19 cellular contexts compared by ENCODE assay signal in genomic region chr17:45702666-45703266, GRCh38.
DNase-seq lines count a peak whose midpoint lies in the region; ATAC-seq and TF ChIP-seq lines count a peak whose summit lies in the region.
"Had no signal": no experiment of that assay in that cellular context is flagged by ENCODE, and none has a peak within 500 bp of the region (broad histone marks: within the 10 kb centered on the region; RNA-seq: fewer than 3 reads in every experiment).

No MANE protein-coding gene starts in this region.

- DNase-seq in AG08395 (ENCODE audit: low spot score), result peak; percentile 17
- peak; percentile 60 for DNase-seq in HT-29 (ENCODE audit: low spot score)
- peak; percentile 17 for DNase-seq in astrocyte of the spinal cord (ENCODE audit: low read depth, low spot score)
- DNase-seq in iPS-NIHi7 (ENCODE audit: extremely low spot score), result peak; percentile 73
- DNase-seq in gastrocnemius medialis, result no peak
- no peak for DNase-seq in RPMI8226
- DNase-seq in DMS153 (lab: John Stamatoyannopoulos, UW), result no peak
- DNase-seq: activated CD8-positive, alpha-beta memory T cell treated with anti-CD3 and anti-CD28 coated beads for 24 hours; activated naive CD4-positive, alpha-beta T cell treated with Interleukin-2 at 50 U/mL for 16 hours; BE2C; colonic mucosa; foreskin melanocyte; left ventricle myocardium inferior; MG63; NCI-H2171; stimulated activated CD8-positive, alpha-beta memory T cell treated with anti-CD3 and anti-CD28 coated beads, Interleukin-4, amount 100 ng/mL, for 48 hours; T-helper 9 cell had no signal

- H3K36me3 ChIP-seq in gastrocnemius medialis, result no peaks in the 10 kb centered on the region
- H3K36me3 ChIP-seq: BE2C, colonic mucosa, left ventricle myocardium inferior, MG63, neutrophil had no signal

- peaks cover 0 to 4% (median 2%) of the 10 kb centered on the region in 3 donors for H3K27me3 ChIP-seq in gastrocnemius medialis
- H3K27me3 ChIP-seq: colonic mucosa had no signal

- H3K4me1 ChIP-seq in gastrocnemius medialis, result no peaks in the 10 kb centered on the region
- H3K4me1 ChIP-seq: BE2C, colonic mucosa, left ventricle myocardium inferior had no signal

- no peaks in the 10 kb centered on the region for H3K9me3 ChIP-seq in gastrocnemius medialis
- H3K9me3 ChIP-seq: BE2C, colonic mucosa, left ventricle myocardium inferior, MG63, neutrophil had no signal

- H3K4me3 ChIP-seq in astrocyte of the spinal cord (ENCODE audit: low read depth, low read length) (no peak overlapping the region), gastrocnemius medialis (no peak overlapping the region)
- H3K4me3 ChIP-seq: colonic mucosa, left ventricle myocardium inferior, MG63 had no signal

- H3K27ac ChIP-seq in gastrocnemius medialis, result no peak overlapping the region
- H3K27ac ChIP-seq: colonic mucosa, left ventricle myocardium inferior, neutrophil had no signal

- no peak for TF ChIP-seq POLR2A in gastrocnemius medialis (IDR thresholded peaks at IDR 0.05)

- no peak for TF ChIP-seq CTCF in astrocyte of the spinal cord (IDR thresholded peaks at IDR 0.05; ENCODE audit: low read depth, low read length)
- TF ChIP-seq CTCF in gastrocnemius medialis (IDR thresholded peaks at IDR 0.05 in 4 of 5, conservative IDR thresholded peaks at IDR 0.05 in 1 of 5), result no peak

- ATAC-seq in GM19463 (IDR thresholded peaks at IDR 0.05; ENCODE audit: unreplicated experiment) (no peak), gastrocnemius medialis (no peak)

- in situ Hi-C loops in astrocyte of the spinal cord (cut with HindIII; ENCODE audit: low sequenced_read_pairs), result no loop called here
- in situ Hi-C loops in gastrocnemius medialis (cut with MboI; ENCODE audit: low sequenced_read_pairs in 4 of 4), result no loop called here

- intact Hi-C loops in gastrocnemius medialis (cut with DNase I; ENCODE audit: low total_unique reads), result no loop called here

Comparison
In these comparisons a context has a peak if more than half of its experiments do, and no peak if none do; other contexts are left out.
1. DNase-seq: peak in AG08395 (single experiment), HT-29 (single experiment), astrocyte of the spinal cord (single experiment) and iPS-NIHi7 (single experiment); none in gastrocnemius medialis (0 of 2), RPMI8226 (single experiment) and DMS153 (single experiment).